ENCODE assay signal across 11 cellular contexts in the genomic region with DNA sequence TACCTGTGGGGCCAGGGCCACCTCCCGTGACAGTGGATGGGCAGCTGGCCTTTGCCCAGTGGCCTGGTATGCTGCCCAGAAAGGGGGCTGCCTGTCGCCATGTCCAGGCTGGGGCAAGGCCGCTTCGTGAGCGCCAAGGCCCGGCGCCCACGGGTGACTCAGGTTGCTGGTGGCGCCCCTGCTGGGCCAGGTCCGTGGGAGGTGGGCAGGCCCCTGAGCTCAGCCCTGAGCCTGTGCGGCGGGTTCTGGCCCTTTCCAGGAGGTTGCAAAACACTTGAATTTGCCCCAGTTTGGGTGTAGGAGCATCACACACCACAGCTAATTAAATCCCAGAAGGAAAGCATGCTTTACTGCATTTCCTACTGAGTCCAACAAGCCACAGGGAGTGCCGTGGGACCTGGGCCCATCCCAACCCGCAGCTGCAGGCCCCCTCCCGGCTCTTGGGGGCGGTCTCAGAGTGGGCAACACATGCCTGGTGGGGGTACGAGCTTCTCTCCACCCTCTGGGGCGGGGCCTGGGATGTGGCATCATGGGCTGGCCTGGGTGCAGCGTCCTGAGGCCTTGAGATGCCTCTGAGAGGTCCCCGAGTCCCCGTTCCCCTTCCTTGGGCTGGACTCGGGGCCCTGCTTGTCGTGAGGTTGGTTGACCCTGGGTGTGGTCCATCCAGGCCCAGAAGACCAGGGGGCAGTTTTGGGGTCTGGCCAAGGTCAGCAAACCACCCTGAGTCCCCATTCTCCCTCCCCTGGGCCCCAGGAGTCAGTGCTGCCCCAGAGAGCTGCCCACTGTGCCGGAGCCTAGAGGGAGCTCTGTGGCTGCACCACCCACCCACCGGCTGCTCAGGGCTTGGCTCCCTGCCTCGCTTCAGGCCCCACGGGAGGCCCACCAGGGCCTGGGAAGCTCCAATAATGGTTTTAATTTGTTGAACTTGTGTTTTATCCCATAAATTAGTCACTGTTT.
DNase-seq lines count a peak whose midpoint lies in the region; ATAC-seq and TF ChIP-seq lines count a peak whose summit lies in the region.
"Had no signal": no experiment of that assay in that cellular context is flagged by ENCODE, and none has a peak within 500 bp of the region (broad histone marks: within the 10 kb centered on the region; RNA-seq: fewer than 3 reads in every experiment).

No MANE protein-coding gene starts in this region.

- intact Hi-C loops in A673 (cut with micrococcal nuclease; ENCODE audit: unreplicated experiment) (no loop called here), Calu3 (cut with micrococcal nuclease; ENCODE audit: unreplicated experiment) (no loop called here)
- intact Hi-C loops in activated T-helper 1 cell treated with anti-CD3 and anti-CD28 coated beads, Interleukin-12 subunit alpha, Interleukin-12 subunit beta, Interleukin-2, Interleukin-4 antibody, amounts not matched to agents 30 ng/mL and 10 ng/mL and 1 ng/mL, durations not matched to agents 14 hours and 24 hours and 36 hours (cut with micrococcal nuclease) = no loop called here

- ATAC-seq in activated T-helper 17 cell treated with anti-CD3 and anti-CD28 coated beads, Interleukin-2, amount 50 U/mL, for 72 hours (replicated peaks) = no peak

- peaks cover 5% of the 10 kb centered on the region for H3K36me3 Mint-ChIP-seq in activated T-helper 17 cell treated with anti-CD3 and anti-CD28 coated beads, Interleukin-2, amount 50 U/mL, for 72 hours (ENCODE audit: low read depth)
- peaks cover 14% of the 10 kb centered on the region for H3K36me3 Mint-ChIP-seq in Calu3 (ENCODE audit: insufficient read depth, unreplicated experiment)
- H3K36me3 Mint-ChIP-seq in activated T-helper 1 cell treated with anti-CD3 and anti-CD28 coated beads, Interleukin-12 subunit alpha, Interleukin-12 subunit beta, Interleukin-2, Interleukin-4 antibody, amounts not matched to agents 30 ng/mL and 10 ng/mL and 1 ng/mL, durations not matched to agents 14 hours and 24 hours and 36 hours (ENCODE audit: low read depth) = no peaks in the 10 kb centered on the region
- H3K36me3 Mint-ChIP-seq: activated naive CD8-positive, alpha-beta T cell treated with anti-CD3 and anti-CD28 coated beads, Interleukin-2, amount 10 ng/mL, durations not matched to agents 7 days and 5 days had no signal

- CTCF ChIA-PET in A673 (lab: Charles Lee) = no interaction called here
- CTCF ChIA-PET in Calu3 (lab: Charles Lee) = interaction anchor here (1.0 kb wide), 1 partner anchor 12 kb away, joined by 3 read pairs; no protein-coding TSS in a partner anchor

- peak overlapping the region; percentile 78 for H3K27ac ChIP-seq in A673 (ENCODE audit: low read depth, low read length, poor library complexity, severe bottlenecking)
- H3K27ac ChIP-seq in esophagus (ENCODE audit: low read depth in 2 of 2, low read length in 1 of 2) = peak overlapping the region; percentile 89 to 92
- peak overlapping the region; percentile 45 for H3K27ac ChIP-seq in muscle layer of duodenum (ENCODE audit: low read length)

- H3K27ac Mint-ChIP-seq in activated T-helper 17 cell treated with anti-CD3 and anti-CD28 coated beads, Interleukin-2, amount 50 U/mL, for 72 hours = no peak overlapping the region
- H3K27ac Mint-ChIP-seq in Calu3 (ENCODE audit: unreplicated experiment) = no peak overlapping the region
- H3K27ac Mint-ChIP-seq in activated T-helper 1 cell treated with anti-CD3 and anti-CD28 coated beads, Interleukin-12 subunit alpha, Interleukin-12 subunit beta, Interleukin-2, Interleukin-4 antibody, amounts not matched to agents 30 ng/mL and 10 ng/mL and 1 ng/mL, durations not matched to agents 14 hours and 24 hours and 36 hours = no peak overlapping the region
- H3K27ac Mint-ChIP-seq: activated naive CD8-positive, alpha-beta T cell treated with anti-CD3 and anti-CD28 coated beads, Interleukin-2, amount 10 ng/mL, durations not matched to agents 7 days and 5 days had no signal

- H3K9me3 Mint-ChIP-seq in activated T-helper 17 cell treated with anti-CD3 and anti-CD28 coated beads, Interleukin-2, amount 50 U/mL, for 72 hours = no peaks in the 10 kb centered on the region
- H3K9me3 Mint-ChIP-seq in Calu3 (ENCODE audit: low read depth, unreplicated experiment) = no peaks in the 10 kb centered on the region
- H3K9me3 Mint-ChIP-seq in activated T-helper 1 cell treated with anti-CD3 and anti-CD28 coated beads, Interleukin-12 subunit alpha, Interleukin-12 subunit beta, Interleukin-2, Interleukin-4 antibody, amounts not matched to agents 30 ng/mL and 10 ng/mL and 1 ng/mL, durations not matched to agents 14 hours and 24 hours and 36 hours = no peaks in the 10 kb centered on the region
- H3K9me3 Mint-ChIP-seq: activated naive CD8-positive, alpha-beta T cell treated with anti-CD3 and anti-CD28 coated beads, Interleukin-2, amount 10 ng/mL, durations not matched to agents 7 days and 5 days; mesothelial cell of epicardium had no signal

- H3K36me3 ChIP-seq in A673 (ENCODE audit: insufficient read depth, low read length, poor library complexity, severe bottlenecking) (no peaks in the 10 kb centered on the region), MG63 (peaks cover 4% of the 10 kb centered on the region; the same call in 1 of the 2 replicates), esophagus (ENCODE audit: control insufficient read depth in 2 of 2, insufficient read depth in 2 of 2, low read length in 1 of 2) (peaks cover 0 to 13% of the 10 kb centered on the region in 2 donors), muscle layer of duodenum (ENCODE audit: control insufficient read depth in 1 of 2, insufficient read depth in 2 of 2, low read length in 2 of 2) (peaks cover 0 to 8% of the 10 kb centered on the region in 2 donors)

- no peaks in the 10 kb centered on the region for H3K9me3 ChIP-seq in A673 (ENCODE audit: low read depth, low read length, poor library complexity, severe bottlenecking)
- no peaks in the 10 kb centered on the region for H3K9me3 ChIP-seq in MG63
- H3K9me3 ChIP-seq in esophagus (ENCODE audit: control insufficient read depth in 2 of 2, insufficient read depth in 1 of 2, low read depth in 1 of 2, low read length in 1 of 2) = no peaks in the 10 kb centered on the region
- H3K9me3 ChIP-seq in muscle layer of duodenum (ENCODE audit: control insufficient read depth in 1 of 2, low read length in 2 of 2) = no peaks in the 10 kb centered on the region

- no peak overlapping the region for H3K4me3 Mint-ChIP-seq in activated T-helper 17 cell treated with anti-CD3 and anti-CD28 coated beads, Interleukin-2, amount 50 U/mL, for 72 hours
- H3K4me3 Mint-ChIP-seq in Calu3 (ENCODE audit: low read depth, unreplicated experiment) = no peak overlapping the region
- no peak overlapping the region for H3K4me3 Mint-ChIP-seq in activated T-helper 1 cell treated with anti-CD3 and anti-CD28 coated beads, Interleukin-12 subunit alpha, Interleukin-12 subunit beta, Interleukin-2, Interleukin-4 antibody, amounts not matched to agents 30 ng/mL and 10 ng/mL and 1 ng/mL, durations not matched to agents 14 hours and 24 hours and 36 hours
- H3K4me3 Mint-ChIP-seq: activated naive CD8-positive, alpha-beta T cell treated with anti-CD3 and anti-CD28 coated beads, Interleukin-2, amount 10 ng/mL, durations not matched to agents 7 days and 5 days; mesothelial cell of epicardium had no signal

- H3K4me1 ChIP-seq in A673 (ENCODE audit: insufficient read depth, low read length, poor library complexity, severe bottlenecking) (peaks cover 27% of the 10 kb centered on the region), esophagus (ENCODE audit: control insufficient read depth in 2 of 2, insufficient read depth in 2 of 2, low read length in 1 of 2) (peaks cover 11 to 22% of the 10 kb centered on the region in 2 donors), muscle layer of duodenum (ENCODE audit: control insufficient read depth in 1 of 2, insufficient read depth in 2 of 2, low read length in 2 of 2) (peaks cover 0 to 20% of the 10 kb centered on the region in 2 donors)

- 36 to 46% methylated on average over 25 to 27 of the region's 27 CpGs for WGBS in esophagus, 2 donors

- no peaks in the 10 kb centered on the region for H3K4me1 Mint-ChIP-seq in activated T-helper 17 cell treated with anti-CD3 and anti-CD28 coated beads, Interleukin-2, amount 50 U/mL, for 72 hours
- H3K4me1 Mint-ChIP-seq in Calu3 (ENCODE audit: low read depth, unreplicated experiment) = no peaks in the 10 kb centered on the region
- H3K4me1 Mint-ChIP-seq in activated T-helper 1 cell treated with anti-CD3 and anti-CD28 coated beads, Interleukin-12 subunit alpha, Interleukin-12 subunit beta, Interleukin-2, Interleukin-4 antibody, amounts not matched to agents 30 ng/mL and 10 ng/mL and 1 ng/mL, durations not matched to agents 14 hours and 24 hours and 36 hours (ENCODE audit: low read depth) = no peaks in the 10 kb centered on the region
- H3K4me1 Mint-ChIP-seq: activated naive CD8-positive, alpha-beta T cell treated with anti-CD3 and anti-CD28 coated beads, Interleukin-2, amount 10 ng/mL, durations not matched to agents 7 days and 5 days had no signal

- H3K4me3 ChIP-seq in A673 (ENCODE audit: low read depth, low read length, poor library complexity, severe bottlenecking) (no peak overlapping the region), MG63 (no peak overlapping the region), esophagus (ENCODE audit: low read depth in 1 of 2, low read length in 2 of 2) (no peak overlapping the region), muscle layer of duodenum (ENCODE audit: low read depth in 1 of 2, low read length in 2 of 2) (no peak overlapping the region)

- TF ChIP-seq CTCF in A673 (conservative IDR thresholded peaks at IDR 0.05; ENCODE audit: low read depth, low read length) (peak; percentile 41; the same call in 1 of the 2 replicates), Calu3 (IDR thresholded peaks at IDR 0.05; ENCODE audit: unreplicated experiment) (no peak)

- H3K27me3 Mint-ChIP-seq in activated T-helper 17 cell treated with anti-CD3 and anti-CD28 coated beads, Interleukin-2, amount 50 U/mL, for 72 hours = no peaks in the 10 kb centered on the region
- H3K27me3 Mint-ChIP-seq in Calu3 (ENCODE audit: unreplicated experiment) = no peaks in the 10 kb centered on the region
- peaks cover 5% of the 10 kb centered on the region for H3K27me3 Mint-ChIP-seq in activated T-helper 1 cell treated with anti-CD3 and anti-CD28 coated beads, Interleukin-12 subunit alpha, Interleukin-12 subunit beta, Interleukin-2, Interleukin-4 antibody, amounts not matched to agents 30 ng/mL and 10 ng/mL and 1 ng/mL, durations not matched to agents 14 hours and 24 hours and 36 hours (ENCODE audit: insufficient read depth)

- POLR2A ChIA-PET in A673 (lab: Charles Lee; ENCODE audit: low non-redundant PET) = no interaction called here

- BruUV-seq in A673 (replicated peaks; lab: Mats Ljungman, UMichigan) (no TSS peak), Calu3 (replicated peaks; lab: Mats Ljungman, UMichigan) (no TSS peak)

- H3K27me3 ChIP-seq in A673 (replicated peaks; ENCODE audit: insufficient read depth, low read depth, low read length, poor library complexity) (no peaks in the 10 kb centered on the region), MG63 (no peaks in the 10 kb centered on the region), esophagus (ENCODE audit: control insufficient read depth in 1 of 2, insufficient read depth in 2 of 2, low read length in 2 of 2) (no peaks in the 10 kb centered on the region), muscle layer of duodenum (ENCODE audit: low read depth, low read length) (no peaks in the 10 kb centered on the region)

- peak; percentile 82 for DNase-seq in A673 (ENCODE audit: low spot score)
- peak; percentile 91 for DNase-seq in MG63
- no peak for DNase-seq in NCI-H1105 (lab: John Stamatoyannopoulos, UW)
- no peak for DNase-seq in Calu3
- DNase-seq in activated T-helper 1 cell treated with anti-CD3 and anti-CD28 coated beads, Interleukin-12 subunit alpha, Interleukin-12 subunit beta, Interleukin-2, Interleukin-4 antibody, amounts not matched to agents 30 ng/mL and 10 ng/mL and 1 ng/mL, durations not matched to agents 14 hours and 24 hours and 36 hours (ENCODE audit: low spot score) = no peak
- DNase-seq: activated naive CD8-positive, alpha-beta T cell treated with anti-CD3 and anti-CD28 coated beads, Interleukin-2, amount 10 ng/mL, durations not matched to agents 7 days and 5 days; erythroblast had no signal

Comparison
In these comparisons a context has a peak if more than half of its experiments do, and no peak if none do; other contexts are left out.
1. DNase-seq: peak in A673 (single experiment) and MG63 (single experiment); none in NCI-H1105 (single experiment), Calu3 (single experiment) and activated T-helper 1 cell treated with anti-CD3 and anti-CD28 coated beads, Interleukin-12 subunit alpha, Interleukin-12 subunit beta, Interleukin-2, Interleukin-4 antibody, amounts not matched to agents 30 ng/mL and 10 ng/mL and 1 ng/mL, durations not matched to agents 14 hours and 24 hours and 36 hours (single experiment).
2. Peak in every context shown above with its lines, with median percentiles within 50 percentile points of each other: H3K27ac ChIP-seq.